In genomic region chr3:100641471-100642032, GRCh38 we compare ENCODE assay signal across 13 cellular contexts. TPM values are rescaled to one million over a fixed set of nuclear protein-coding genes. Genes with fewer than 3 reads are reported as not detected.
A peak's percentile ranks its signal among the peaks of the same experiment; 100 is the strongest.
DNase-seq lines count a peak whose midpoint lies in the region; ATAC-seq and TF ChIP-seq lines count a peak whose summit lies in the region.
"Had no signal": no experiment of that assay in that cellular context is flagged by ENCODE, and none has a peak within 500 bp of the region (broad histone marks: within the 10 kb centered on the region; RNA-seq: fewer than 3 reads in every experiment).

No MANE protein-coding gene starts in this region.

- H3K9me3 ChIP-seq in mucosa of descending colon (no peaks in the 10 kb centered on the region), transverse colon (no peaks in the 10 kb centered on the region)
- H3K9me3 ChIP-seq: heart left ventricle had no signal

- no peaks in the 10 kb centered on the region for H3K27me3 ChIP-seq in transverse colon
- H3K27me3 ChIP-seq: heart left ventricle had no signal

- H3K36me3 ChIP-seq in mucosa of descending colon (ENCODE audit: low read depth) (no peaks in the 10 kb centered on the region), transverse colon (no peaks in the 10 kb centered on the region)
- H3K36me3 ChIP-seq: heart left ventricle had no signal

- TF ChIP-seq CTCF in mucosa of descending colon (IDR thresholded peaks at IDR 0.05) (no peak), transverse colon (IDR thresholded peaks at IDR 0.05) (no peak)

- TF ChIP-seq EP300 in transverse colon (IDR thresholded peaks at IDR 0.05; ENCODE audit: low read depth), result no peak

- DNase-seq in mucosa of descending colon (no peak), transverse colon (no peak), C1 segment of cervical spinal cord (lab: John Stamatoyannopoulos, UW) (no peak), DMS 273 treated with DMSO at 0.1 percent for 48 hours (lab: John Stamatoyannopoulos, UW) (no peak)
- DNase-seq: activated CD4-positive, CD25-positive, alpha-beta regulatory T cell treated with anti-CD3 and anti-CD28 coated beads, Interleukin-2, amount 50 U/mL, for 72 hours; heart left ventricle; NCI-H1694 treated with DMSO at 0.1 percent for 48 hours had no signal

- H3K4me3 ChIP-seq in mucosa of descending colon (no peak overlapping the region), transverse colon (no peak overlapping the region)
- H3K4me3 ChIP-seq: heart left ventricle had no signal

- H3K4me1 ChIP-seq in mucosa of descending colon (ENCODE audit: low read depth), result no peaks in the 10 kb centered on the region
- H3K4me1 ChIP-seq in transverse colon, result peaks cover 0 to 10% (median 5%) of the 10 kb centered on the region in 4 donors
- H3K4me1 ChIP-seq: heart left ventricle had no signal

- in situ Hi-C loops in transverse colon (cut with MboI; ENCODE audit: low pct_ligation_motif_present in 1 of 4, low pct_unique_long_range_greater_than_20kb in 1 of 4, low sequenced_read_pairs in 3 of 4), result no loop called here

- intact Hi-C loops in mucosa of descending colon (cut with DNase I, micrococcal nuclease) (no loop called here), transverse colon (cut with DNase I; ENCODE audit: low total_unique reads) (no loop called here)

- ATAC-seq in GM18907 (IDR thresholded peaks at IDR 0.05; ENCODE audit: unreplicated experiment) (peak; percentile 89), HG02678 (IDR thresholded peaks at IDR 0.05; ENCODE audit: unreplicated experiment) (peak; percentile 80), HG03565 (IDR thresholded peaks at IDR 0.05; ENCODE audit: unreplicated experiment) (peak; percentile 81), mucosa of descending colon (peak; percentile 51), HG03025 (IDR thresholded peaks at IDR 0.05; ENCODE audit: low FRiP score, unreplicated experiment) (no peak)
- ATAC-seq: heart left ventricle had no signal

- WGBS in transverse colon (ENCODE audit: low coverage in 1 of 2), 2 donors, result 38 to 40% methylated on average over 3 of the region's 3 CpGs

- no peak overlapping the region for H3K27ac ChIP-seq in transverse colon
- H3K27ac ChIP-seq: heart left ventricle had no signal

- TF ChIP-seq POLR2A in transverse colon (IDR thresholded peaks at IDR 0.05), result no peak

RNA-seq across cellular contexts. Expression of gene ADGRG7, which starts 32.2 kb away (rescaled TPM):
- total RNA-seq in mucosa of descending colon (10 to 100 TPM in 2 of 3 donors, 1 to 10 TPM in 1; 9.7 to 21.7 (median 13.9) TPM), transverse colon (10 to 100 TPM in 3 of 4 donors, 1 to 10 TPM in 1; 1.8 to 18.3 (median 12.1) TPM)
- total RNA-seq: dermis microvascular lymphatic vessel endothelial cell, RPMI7951 had no signal
